In the genomic region with DNA sequence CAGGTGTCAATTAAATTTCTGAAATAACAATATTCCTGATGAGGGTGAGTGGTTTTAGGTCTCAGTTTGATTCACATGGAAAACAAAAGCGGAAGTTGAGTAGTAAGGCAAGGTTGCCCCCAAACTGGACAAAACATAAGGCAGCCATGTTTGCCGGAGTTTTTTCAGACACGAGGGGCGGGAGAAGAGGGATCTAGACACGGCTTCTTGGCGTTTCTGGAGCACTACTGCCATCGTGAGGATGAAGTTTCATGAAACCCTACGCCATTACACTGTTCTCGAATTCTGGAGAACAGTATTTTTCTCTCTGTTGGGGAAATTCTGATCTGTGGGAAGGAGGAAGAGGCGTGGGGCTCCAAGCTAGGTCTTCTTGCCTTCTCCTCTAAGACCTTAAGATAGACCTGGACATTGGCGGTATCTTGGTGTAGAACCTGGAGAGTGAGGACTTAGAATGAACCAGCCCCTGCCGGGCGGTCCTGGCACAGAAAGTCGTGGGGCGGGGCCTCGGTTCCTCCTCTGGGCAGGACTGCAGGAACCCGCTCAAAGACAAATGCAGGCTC, we compare ENCODE assay signal across 9 cellular contexts.
DNase-seq lines count a peak whose midpoint lies in the region; ATAC-seq and TF ChIP-seq lines count a peak whose summit lies in the region.
"Had no signal": no experiment of that assay in that cellular context is flagged by ENCODE, and none has a peak within 500 bp of the region (broad histone marks: within the 10 kb centered on the region; RNA-seq: fewer than 3 reads in every experiment).

No MANE protein-coding gene starts in this region.

- H3K4me1 Mint-ChIP-seq in activated naive CD4-positive, alpha-beta T cell treated with anti-CD3 and anti-CD28 coated beads for 36 hours (ENCODE audit: low read depth) = no peaks in the 10 kb centered on the region
- H3K4me1 Mint-ChIP-seq in osteocyte (ENCODE audit: unreplicated experiment) = no peaks in the 10 kb centered on the region

- H3K27me3 Mint-ChIP-seq in activated naive CD4-positive, alpha-beta T cell treated with anti-CD3 and anti-CD28 coated beads for 36 hours (ENCODE audit: low read depth) = no peaks in the 10 kb centered on the region
- H3K27me3 Mint-ChIP-seq in osteocyte (ENCODE audit: unreplicated experiment) = no peaks in the 10 kb centered on the region

- H3K36me3 Mint-ChIP-seq in activated naive CD4-positive, alpha-beta T cell treated with anti-CD3 and anti-CD28 coated beads for 36 hours (ENCODE audit: low read depth) = peaks cover 10% of the 10 kb centered on the region
- peaks cover 2% of the 10 kb centered on the region for H3K36me3 Mint-ChIP-seq in osteocyte (ENCODE audit: unreplicated experiment)

- CTCF ChIA-PET in activated naive CD4-positive, alpha-beta T cell treated with anti-CD3 and anti-CD28 coated beads for 36 hours (lab: Charles Lee) = no interaction called here

- TF ChIP-seq CTCF in VCaP (conservative IDR thresholded peaks at IDR 0.05) = peak; percentile 65
- TF ChIP-seq CTCF in osteocyte (IDR thresholded peaks at IDR 0.05) = no peak

- intact Hi-C loops in left colon (cut with DNase I, micrococcal nuclease) = no loop called here
- intact Hi-C loops in activated naive CD4-positive, alpha-beta T cell treated with anti-CD3 and anti-CD28 coated beads for 36 hours (cut with micrococcal nuclease) = no loop called here

- H3K27ac ChIP-seq in VCaP = peak overlapping the region; percentile 75
- H3K27ac ChIP-seq: neutrophil had no signal

- no peak overlapping the region for H3K4me3 Mint-ChIP-seq in activated naive CD4-positive, alpha-beta T cell treated with anti-CD3 and anti-CD28 coated beads for 36 hours
- H3K4me3 Mint-ChIP-seq in osteocyte (ENCODE audit: unreplicated experiment) = no peak overlapping the region

- no peak overlapping the region for H3K27ac Mint-ChIP-seq in activated naive CD4-positive, alpha-beta T cell treated with anti-CD3 and anti-CD28 coated beads for 36 hours
- H3K27ac Mint-ChIP-seq in osteocyte (ENCODE audit: unreplicated experiment) = no peak overlapping the region

- DNase-seq in activated CD8-positive, alpha-beta memory T cell treated with anti-CD3 and anti-CD28 coated beads for 48 hours (ENCODE audit: low read depth in 2 of 3, low spot score in 2 of 3) = peak in 2 of 3 experiments; percentile 48 to 57
- no peak for DNase-seq in activated CD8-positive, alpha-beta memory T cell treated with anti-CD3 and anti-CD28 coated beads, Interleukin-2, amount 50 U/mL, for 48 hours
- peak; percentile 84 to 94 for DNase-seq in left colon
- DNase-seq in activated naive CD4-positive, alpha-beta T cell treated with anti-CD3 and anti-CD28 coated beads for 36 hours = no peak
- DNase-seq in NK-92 treated with Interleukin-12 subunit alpha and Interleukin-12 subunit beta, amount 100 ng/mL, for 24 hours (lab: John Stamatoyannopoulos, UW) = no peak
- no peak for DNase-seq in osteocyte (ENCODE audit: extremely low spot score, unreplicated experiment)

- peak; percentile 71 for ATAC-seq in HG03342 (IDR thresholded peaks at IDR 0.05; ENCODE audit: unreplicated experiment)
- ATAC-seq in left colon = peak; percentile 79

- H3K9me3 Mint-ChIP-seq in activated naive CD4-positive, alpha-beta T cell treated with anti-CD3 and anti-CD28 coated beads for 36 hours = no peaks in the 10 kb centered on the region
- H3K9me3 Mint-ChIP-seq in osteocyte (ENCODE audit: unreplicated experiment) = peaks cover 18% of the 10 kb centered on the region

Comparison
In these comparisons a context has a peak if more than half of its experiments do, and no peak if none do; other contexts are left out.
1. DNase-seq: peak in activated CD8-positive, alpha-beta memory T cell treated with anti-CD3 and anti-CD28 coated beads for 48 hours (2 of 3) and left colon (2 of 2); none in activated CD8-positive, alpha-beta memory T cell treated with anti-CD3 and anti-CD28 coated beads, Interleukin-2, amount 50 U/mL, for 48 hours (single experiment), activated naive CD4-positive, alpha-beta T cell treated with anti-CD3 and anti-CD28 coated beads for 36 hours (single experiment), NK-92 treated with Interleukin-12 subunit alpha and Interleukin-12 subunit beta, amount 100 ng/mL, for 24 hours (single experiment) and osteocyte (single experiment).